In genomic region chr12:107145397-107145796, GRCh38 we compare ENCODE assay signal across 1 cellular context.
TF ChIP-seq lines count a peak whose summit lies in the region.

No MANE protein-coding gene starts in this region.

TF ChIP-seq in IMR-90, 13 proteins besides CTCF, POLR2A, EP300 and RAD21 (continued from another document):
- no peak for TF ChIP-seq ELK1 (IDR thresholded peaks at IDR 0.05; ENCODE audit: borderline replicate concordance, low read depth, low read length)
- no peak for TF ChIP-seq USF2 (IDR thresholded peaks at IDR 0.05; ENCODE audit: low read depth, low read length)
